ENCODE assay signal across 27 cellular contexts in the genomic region with DNA sequence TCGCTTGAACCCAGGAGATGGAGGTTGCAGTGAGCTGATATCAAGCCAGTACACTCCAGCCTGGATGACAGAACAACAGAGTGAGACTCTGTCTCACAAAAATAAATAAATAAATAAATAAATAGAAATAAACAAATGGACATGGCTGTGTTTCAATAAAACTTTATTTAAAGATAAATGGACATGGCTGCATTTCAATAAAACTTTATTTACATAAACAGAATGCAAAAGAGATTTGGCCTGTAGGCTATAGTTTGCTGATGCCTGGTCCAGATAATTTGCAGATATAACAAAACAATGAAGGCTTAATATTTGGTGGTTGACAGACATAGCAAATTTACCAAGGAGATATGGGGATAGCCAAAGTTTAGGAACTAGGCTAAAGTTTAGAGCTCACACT.
"Had no signal": no experiment of that assay in that cellular context is flagged by ENCODE, and none has a peak within 500 bp of the region (broad histone marks: within the 10 kb centered on the region; RNA-seq: fewer than 3 reads in every experiment).

No MANE protein-coding gene starts in this region.

- H3K27me3 ChIP-seq: testis, thyroid gland, upper lobe of left lung, uterus, vagina had no signal

- ATAC-seq: stimulated activated effector memory CD8-positive, alpha-beta T cell treated with anti-CD3 and anti-CD28 coated beads, Interleukin-12 subunit alpha, Interleukin-12 subunit beta, amount 100 ng/mL, for 72 hours; stimulated activated memory B cell treated with anti-CD40 and anti-IgM and Interleukin-4, amounts not matched to agents 10 μg/mL and 1 μg/mL and 100 μg/mL, for 72 hours; stimulated activated naive B cell treated with anti-CD40 and anti-IgM and Interleukin-4, amounts not matched to agents 10 μg/mL and 1 μg/mL and 100 μg/mL, for 72 hours; stimulated activated naive CD8-positive, alpha-beta T cell treated with anti-CD3 and anti-CD28 coated beads, Interleukin-15, amount 100 ng/mL, for 72 hours; stimulated activated naive CD8-positive, alpha-beta T cell treated with anti-CD3 and anti-CD28 coated beads, Interleukin-15, Interleukin-2, amounts not matched to agents 100 U/mL and 50 U/mL, for 24 hours; upper lobe of right lung had no signal

- H3K27ac ChIP-seq: stomach, suprapubic skin, testis, thoracic aorta, thyroid gland, tibial artery, tibial nerve, transverse colon, upper lobe of left lung, upper lobe of right lung, uterus, vagina had no signal

- DNase-seq: stimulated activated CD4-positive, alpha-beta T cell treated with anti-CD3 and anti-CD28 coated beads, Interleukin-2, amount 100 ng/mL, for 48 hours; stimulated activated CD4-positive, alpha-beta T cell treated with anti-CD3 and anti-CD28 coated beads, Interleukin-4, amount 100 ng/mL, for 1 hour; stimulated activated CD4-positive, alpha-beta T cell treated with anti-CD3 and anti-CD28 coated beads, Interleukin-4, amount 100 ng/mL, for 24 hours; stimulated activated CD4-positive, alpha-beta T cell treated with anti-CD3 and anti-CD28 coated beads, Interleukin-4, amount 100 ng/mL, for 4 hours; stimulated activated CD8-positive, alpha-beta memory T cell treated with anti-CD3 and anti-CD28 coated beads, Interleukin-4, amount 100 ng/mL, for 48 hours; stimulated activated naive B cell treated with anti-CD40 and anti-IgM and Interleukin-4, amounts not matched to agents 10 μg/mL and 1 μg/mL and 100 μg/mL, for 72 hours; stimulated activated naive CD4-positive, alpha-beta T cell; stimulated activated naive CD4-positive, alpha-beta T cell treated with Interleukin-2 at 50 U/mL for 16 hours; stimulated activated naive CD8-positive, alpha-beta T cell treated with anti-CD3 and anti-CD28 coated beads, Interleukin-15, amount 100 ng/mL, for 72 hours; stimulated activated naive CD8-positive, alpha-beta T cell treated with anti-CD3 and anti-CD28 coated beads, Interleukin-15, Interleukin-2, amounts not matched to agents 100 U/mL and 50 U/mL, for 24 hours; stomach; substantia nigra; testis; thyroid gland; tibial artery; transverse colon; trophoblast cell; upper lobe of left lung; upper lobe of right lung; uterus had no signal

- H3K4me3 ChIP-seq: stomach, suprapubic skin, testis, thoracic aorta, thyroid gland, tibial artery, tibial nerve, transverse colon, upper lobe of left lung, upper lobe of right lung, uterus, vagina had no signal

- H3K4me1 ChIP-seq: stomach, suprapubic skin, testis, tibial artery, tibial nerve, transverse colon, upper lobe of left lung, upper lobe of right lung, uterus, vagina had no signal

- H3K9me3 ChIP-seq: stomach, suprapubic skin, testis, thoracic aorta, thyroid gland, tibial artery, tibial nerve, transverse colon, upper lobe of left lung, upper lobe of right lung, uterus, vagina had no signal

- FAIRE-seq: urothelium cell line had no signal

- H3K36me3 ChIP-seq: stomach, suprapubic skin, thoracic aorta, thyroid gland, tibial artery, tibial nerve, transverse colon, upper lobe of left lung, upper lobe of right lung, uterus, vagina had no signal
